Comparison of ENCODE assay signal across 17 cellular contexts in the genomic region with DNA sequence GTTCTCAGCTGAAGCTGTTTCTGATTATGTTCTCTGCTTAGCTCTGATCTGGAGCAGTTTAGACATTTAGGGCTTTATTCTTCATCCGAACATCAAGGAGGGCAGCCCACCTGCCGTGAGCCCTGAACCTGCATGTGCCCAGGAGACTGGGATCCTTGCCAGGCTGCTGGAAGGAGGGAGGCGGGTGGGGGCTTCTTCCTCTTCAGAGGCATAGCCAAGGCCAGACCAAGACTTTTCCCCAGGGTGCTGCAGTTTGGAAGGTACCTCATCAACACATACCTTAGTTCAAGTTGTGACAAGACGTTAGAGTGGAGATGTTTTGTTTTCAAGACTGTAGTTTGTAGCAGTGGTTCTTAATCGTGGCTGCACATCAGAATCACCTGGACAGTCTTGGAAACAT.
DNase-seq lines count a peak whose midpoint lies in the region; ATAC-seq and TF ChIP-seq lines count a peak whose summit lies in the region.
"Had no signal": no experiment of that assay in that cellular context is flagged by ENCODE, and none has a peak within 500 bp of the region (broad histone marks: within the 10 kb centered on the region; RNA-seq: fewer than 3 reads in every experiment).

No MANE protein-coding gene starts in this region.

- no peak for TF ChIP-seq CTCF in epithelial cell of esophagus (IDR thresholded peaks at IDR 0.05; ENCODE audit: insufficient read depth, low read depth, low read length, missing control alignments)
- TF ChIP-seq CTCF in smooth muscle cell (IDR thresholded peaks at IDR 0.05; ENCODE audit: borderline replicate concordance, insufficient read depth, poor library complexity, severe bottlenecking): no peak

- no peaks in the 10 kb centered on the region for H4K20me1 ChIP-seq in smooth muscle cell (ENCODE audit: low read depth)

- H3K79me2 ChIP-seq in smooth muscle cell (ENCODE audit: low read depth): no peaks in the 10 kb centered on the region

- H3K36me3 ChIP-seq in thymus (ENCODE audit: control insufficient read depth, insufficient read depth) (no peaks in the 10 kb centered on the region), smooth muscle cell (ENCODE audit: low read depth) (no peaks in the 10 kb centered on the region)

- H2AFZ ChIP-seq in smooth muscle cell (ENCODE audit: low read depth): no peak overlapping the region

- H3K4me1 Mint-ChIP-seq in activated CD8-positive, alpha-beta T cell treated with anti-CD3 and anti-CD28 coated beads, Interleukin-2, amount 10 ng/mL, durations not matched to agents 7 days and 5 days (ENCODE audit: low read depth): peaks cover 23% of the 10 kb centered on the region

- H3F3A ChIP-seq in smooth muscle cell (ENCODE audit: low read depth): no peaks in the 10 kb centered on the region

- no peak overlapping the region for H3K9ac ChIP-seq in smooth muscle cell (ENCODE audit: low read depth)

- no peaks in the 10 kb centered on the region for H3K4me1 ChIP-seq in thymus (ENCODE audit: control insufficient read depth, insufficient read depth, low read length)
- H3K4me1 ChIP-seq in smooth muscle cell (ENCODE audit: low read depth): no peaks in the 10 kb centered on the region

- no peak overlapping the region for H3K27ac Mint-ChIP-seq in activated CD8-positive, alpha-beta T cell treated with anti-CD3 and anti-CD28 coated beads, Interleukin-2, amount 10 ng/mL, durations not matched to agents 7 days and 5 days
- H3K27ac Mint-ChIP-seq: T-cell had no signal

- H3K9me3 Mint-ChIP-seq in activated CD8-positive, alpha-beta T cell treated with anti-CD3 and anti-CD28 coated beads, Interleukin-2, amount 10 ng/mL, durations not matched to agents 7 days and 5 days (ENCODE audit: insufficient read depth): peaks cover 7% of the 10 kb centered on the region

- ATAC-seq in activated CD8-positive, alpha-beta T cell treated with anti-CD3 and anti-CD28 coated beads, Interleukin-2, amount 10 ng/mL, durations not matched to agents 7 days and 5 days: no peak
- ATAC-seq: SK-N-SH treated with all-trans-retinoic acid at 6 μM for 48 hours, T-cell had no signal

- H3K36me3 Mint-ChIP-seq in activated CD8-positive, alpha-beta T cell treated with anti-CD3 and anti-CD28 coated beads, Interleukin-2, amount 10 ng/mL, durations not matched to agents 7 days and 5 days (ENCODE audit: low read depth): peaks cover 17% of the 10 kb centered on the region

- DNase-seq in DMS 273 (lab: John Stamatoyannopoulos, UW; ENCODE audit: unreplicated experiment) (peak; percentile 11), DMS 273 treated with DMSO at 0.1 percent for 48 hours (lab: John Stamatoyannopoulos, UW) (no peak), NCI-H2171 (lab: John Stamatoyannopoulos, UW) (peak; percentile 74), epithelial cell of esophagus (ENCODE audit: low read depth) (peak; percentile 29), smooth muscle cell (lab: John Stamatoyannopoulos, UW; ENCODE audit: unreplicated experiment) (no peak), SK-N-DZ (ENCODE audit: low spot score) (no peak)
- no peak for DNase-seq in activated CD8-positive, alpha-beta T cell treated with anti-CD3 and anti-CD28 coated beads, Interleukin-2, amount 10 ng/mL, durations not matched to agents 7 days and 5 days
- DNase-seq: AML-193, NCI-H1417 treated with DMSO at 0.1 percent for 48 hours, NCI-H187 treated with DMSO at 0.1 percent for 48 hours, NCI-H748 treated with DMSO at 0.1 percent for 48 hours, SHP77, T-cell had no signal

- 92% methylated on average over 5 of the region's 5 CpGs for WGBS in thymus
- WGBS in smooth muscle cell (ENCODE audit: low lambda C conversion rate): 66% methylated on average over 5 of the region's 5 CpGs

- H3K4me2 ChIP-seq in smooth muscle cell: no peak overlapping the region

- H3K4me3 Mint-ChIP-seq in activated CD8-positive, alpha-beta T cell treated with anti-CD3 and anti-CD28 coated beads, Interleukin-2, amount 10 ng/mL, durations not matched to agents 7 days and 5 days: no peak overlapping the region
- H3K4me3 Mint-ChIP-seq: T-cell had no signal

- POLR2A ChIA-PET in activated CD8-positive, alpha-beta T cell treated with anti-CD3 and anti-CD28 coated beads, Interleukin-2, amount 10 ng/mL, durations not matched to agents 7 days and 5 days (lab: Charles Lee): no interaction called here

- peaks cover 32% of the 10 kb centered on the region for H3K27me3 Mint-ChIP-seq in activated CD8-positive, alpha-beta T cell treated with anti-CD3 and anti-CD28 coated beads, Interleukin-2, amount 10 ng/mL, durations not matched to agents 7 days and 5 days (ENCODE audit: low read depth)

- H3K27ac ChIP-seq in thymus (ENCODE audit: low read depth) (peak overlapping the region; percentile 26), smooth muscle cell (ENCODE audit: low read depth) (no peak overlapping the region)
- H3K27ac ChIP-seq: 22Rv1, C4-2B had no signal

- peaks cover 3% of the 10 kb centered on the region for H3K9me3 ChIP-seq in thymus (ENCODE audit: control insufficient read depth)
- H3K9me3 ChIP-seq in smooth muscle cell (replicated peaks; ENCODE audit: low read depth): no peaks in the 10 kb centered on the region

- H3K27me3 ChIP-seq in thymus (ENCODE audit: control insufficient read depth, insufficient read depth) (peaks cover 47% of the 10 kb centered on the region), smooth muscle cell (ENCODE audit: low read depth) (no peaks in the 10 kb centered on the region)

- CTCF ChIA-PET in activated CD8-positive, alpha-beta T cell treated with anti-CD3 and anti-CD28 coated beads, Interleukin-2, amount 10 ng/mL, durations not matched to agents 7 days and 5 days (lab: Charles Lee): no interaction called here

- no peak overlapping the region for H3K4me3 ChIP-seq in epithelial cell of esophagus (ENCODE audit: low read length)
- H3K4me3 ChIP-seq in thymus (ENCODE audit: low read length): no peak overlapping the region
- no peak overlapping the region for H3K4me3 ChIP-seq in smooth muscle cell

Comparison
In these comparisons a context has a peak if more than half of its experiments do, and no peak if none do; other contexts are left out.
1. DNase-seq: peak in DMS 273 (single experiment), NCI-H2171 (single experiment) and epithelial cell of esophagus (single experiment); none in DMS 273 treated with DMSO at 0.1 percent for 48 hours (single experiment), smooth muscle cell (single experiment), activated CD8-positive, alpha-beta T cell treated with anti-CD3 and anti-CD28 coated beads, Interleukin-2, amount 10 ng/mL, durations not matched to agents 7 days and 5 days (single experiment) and SK-N-DZ (single experiment).